In genomic region chr17:47323382-47324223, GRCh38 we compare ENCODE assay signal across 1 cellular context.
TF ChIP-seq lines count a peak whose summit lies in the region.

A gene with protein sequence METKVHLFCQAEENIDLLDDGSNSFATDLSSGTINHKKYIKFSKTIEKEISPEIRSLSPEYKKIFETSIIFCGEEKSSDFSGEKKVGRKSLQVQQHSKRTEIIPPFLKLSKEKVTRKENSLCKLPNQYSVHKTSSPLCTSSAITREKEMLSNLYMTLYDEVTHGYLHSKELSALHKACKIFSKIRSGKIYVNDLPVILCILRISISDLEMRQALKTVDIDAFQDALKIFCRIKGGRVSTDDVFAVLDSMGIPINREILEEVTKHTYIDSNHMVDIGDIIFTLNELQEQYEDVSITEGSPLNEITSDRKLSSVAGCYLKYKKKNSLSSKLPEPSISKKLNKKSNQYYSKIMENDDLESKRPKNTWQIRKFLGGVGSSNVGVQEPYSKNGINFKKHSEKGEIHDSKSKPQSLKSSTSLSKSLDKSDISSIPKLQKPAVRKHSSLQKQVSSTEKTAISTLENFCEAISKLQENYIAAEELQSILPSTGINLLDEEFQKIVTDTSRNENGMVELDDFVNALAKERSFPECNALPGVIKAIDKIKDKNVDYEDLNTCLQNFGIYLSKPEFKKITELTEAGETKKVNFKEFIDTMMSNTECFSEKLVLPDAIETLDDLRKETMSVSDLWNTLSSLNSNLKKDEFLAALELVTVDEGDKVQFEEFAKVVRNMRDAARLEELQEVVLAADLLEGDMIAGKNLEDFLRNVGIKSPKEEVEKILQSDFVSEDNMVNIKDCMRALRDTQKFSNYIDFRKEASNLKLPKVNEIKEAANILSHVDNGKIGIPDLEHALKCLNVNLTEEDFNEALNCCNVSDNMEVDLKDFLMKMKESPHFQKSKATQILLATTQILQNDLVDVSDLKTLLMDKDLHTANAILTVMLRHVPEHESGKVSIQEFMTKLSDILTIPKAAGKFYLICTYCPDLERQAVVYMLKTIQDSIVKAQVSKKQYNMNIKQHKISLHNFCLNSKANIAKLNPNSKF (plus strand): TSS chr17:47323955. CDS start chr17:47328354, 4,399 bp downstream.

TF ChIP-seq in K562, 482 proteins besides CTCF, POLR2A, EP300 and RAD21 (continued from another document and continues in another):
- TF ChIP-seq PKNOX1 (IDR thresholded peaks at IDR 0.05) (peak; percentile 29; the same call in 1 of the 2 replicates), PTBP1 (IDR thresholded peaks at IDR 0.05; ENCODE audit: low read depth, low read length) (no peak), NCOA6 (IDR thresholded peaks at IDR 0.05) (peak; percentile 34; the same call in 1 of the 2 replicates), ETV5 (CRISPR knock-in tag; IDR thresholded peaks at IDR 0.05; ENCODE audit: low read depth) (peak; percentile 51), ZSCAN32 (CRISPR knock-in tag; IDR thresholded peaks at IDR 0.05) (no peak), ZNF785 (CRISPR knock-in tag; IDR thresholded peaks at IDR 0.05) (no peak), CHCHD3 (CRISPR knock-in tag; IDR thresholded peaks at IDR 0.05) (no peak), PTTG1 (tag; IDR thresholded peaks at IDR 0.05; ENCODE audit: low read depth) (no peak), HNRNPH1 (optimal IDR thresholded peaks at IDR 0.05; ENCODE audit: low read depth, low read length) (no peak), ZBTB9 (CRISPR knock-in tag; IDR thresholded peaks at IDR 0.05) (0 out of 2 replicates have a peak, but pooled peaks have one; percentile 67), ZNF518B (CRISPR knock-in tag; IDR thresholded peaks at IDR 0.05) (no peak), GTF3C2 (IDR thresholded peaks at IDR 0.05; ENCODE audit: borderline replicate concordance, extremely low read depth, insufficient read length) (no peak), FOXK1 (CRISPR knock-in tag; IDR thresholded peaks at IDR 0.05; ENCODE audit: borderline replicate concordance) (peak; percentile 30; the same call in 1 of the 2 replicates), SETDB1 (IDR thresholded peaks at IDR 0.05; ENCODE audit: low read length) (no peak), HIVEP1 (CRISPR knock-in tag; IDR thresholded peaks at IDR 0.05) (0 out of 2 replicates have a peak, but pooled peaks have one; percentile 50), RBFOX2 (IDR thresholded peaks at IDR 0.05; ENCODE audit: low read depth, low read length) (peak; percentile 94), TAF1 (IDR thresholded peaks at IDR 0.05; ENCODE audit: control insufficient read depth, extremely low read depth, insufficient read depth, low read length, severe bottlenecking) (peak; percentile 77), CREBBP (IDR thresholded peaks at IDR 0.05; ENCODE audit: low read depth, low read length) (no peak), JUNB (CRISPR knock-in tag; conservative IDR thresholded peaks at IDR 0.05) (no peak), GMEB1 (CRISPR knock-in tag; IDR thresholded peaks at IDR 0.05) (no peak; the same call in 1 of the 2 replicates), BACH1 (tag; IDR thresholded peaks at IDR 0.05) (no peak), TAF9B (IDR thresholded peaks at IDR 0.05; ENCODE audit: partially characterized antibody) (peak; percentile 35), NCOA1 (IDR thresholded peaks at IDR 0.05; ENCODE audit: low read depth) (peak; percentile 76; the same call in 1 of the 2 replicates), ADNP (tag; IDR thresholded peaks at IDR 0.05) (no peak), ELK1 (CRISPR knock-in tag; IDR thresholded peaks at IDR 0.05) (0 out of 2 replicates have a peak, but pooled peaks have one; percentile 68), CCNT2 (IDR thresholded peaks at IDR 0.05; ENCODE audit: borderline replicate concordance, extremely low read depth, insufficient read length, low read depth, low read length) (peak; percentile 87), SIN3B (IDR thresholded peaks at IDR 0.05; ENCODE audit: low read depth) (no peak), CAMTA2 (CRISPR knock-in tag; conservative IDR thresholded peaks at IDR 0.05) (no peak)
- TF ChIP-seq, protein P1, sequence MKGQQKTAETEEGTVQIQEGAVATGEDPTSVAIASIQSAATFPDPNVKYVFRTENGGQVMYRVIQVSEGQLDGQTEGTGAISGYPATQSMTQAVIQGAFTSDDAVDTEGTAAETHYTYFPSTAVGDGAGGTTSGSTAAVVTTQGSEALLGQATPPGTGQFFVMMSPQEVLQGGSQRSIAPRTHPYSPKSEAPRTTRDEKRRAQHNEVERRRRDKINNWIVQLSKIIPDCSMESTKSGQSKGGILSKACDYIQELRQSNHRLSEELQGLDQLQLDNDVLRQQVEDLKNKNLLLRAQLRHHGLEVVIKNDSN (CRISPR knock-in tag; IDR thresholded peaks at IDR 0.05) = peak; percentile 93
- TF ChIP-seq, protein P2, sequence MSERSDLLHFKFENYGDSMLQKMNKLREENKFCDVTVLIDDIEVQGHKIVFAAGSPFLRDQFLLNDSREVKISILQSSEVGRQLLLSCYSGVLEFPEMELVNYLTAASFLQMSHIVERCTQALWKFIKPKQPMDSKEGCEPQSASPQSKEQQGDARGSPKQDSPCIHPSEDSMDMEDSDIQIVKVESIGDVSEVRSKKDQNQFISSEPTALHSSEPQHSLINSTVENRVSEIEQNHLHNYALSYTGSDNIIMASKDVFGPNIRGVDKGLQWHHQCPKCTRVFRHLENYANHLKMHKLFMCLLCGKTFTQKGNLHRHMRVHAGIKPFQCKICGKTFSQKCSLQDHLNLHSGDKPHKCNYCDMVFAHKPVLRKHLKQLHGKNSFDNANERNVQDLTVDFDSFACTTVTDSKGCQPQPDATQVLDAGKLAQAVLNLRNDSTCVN (CRISPR knock-in tag; IDR thresholded peaks at IDR 0.05) = peak; percentile 88
- TF ChIP-seq, protein P3, sequence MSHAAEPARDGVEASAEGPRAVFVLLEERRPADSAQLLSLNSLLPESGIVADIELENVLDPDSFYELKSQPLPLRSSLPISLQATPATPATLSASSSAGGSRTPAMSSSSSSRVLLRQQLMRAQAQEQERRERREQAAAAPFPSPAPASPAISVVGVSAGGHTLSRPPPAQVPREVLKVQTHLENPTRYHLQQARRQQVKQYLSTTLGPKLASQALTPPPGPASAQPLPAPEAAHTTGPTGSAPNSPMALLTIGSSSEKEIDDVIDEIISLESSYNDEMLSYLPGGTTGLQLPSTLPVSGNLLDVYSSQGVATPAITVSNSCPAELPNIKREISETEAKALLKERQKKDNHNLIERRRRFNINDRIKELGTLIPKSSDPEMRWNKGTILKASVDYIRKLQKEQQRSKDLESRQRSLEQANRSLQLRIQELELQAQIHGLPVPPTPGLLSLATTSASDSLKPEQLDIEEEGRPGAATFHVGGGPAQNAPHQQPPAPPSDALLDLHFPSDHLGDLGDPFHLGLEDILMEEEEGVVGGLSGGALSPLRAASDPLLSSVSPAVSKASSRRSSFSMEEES (CRISPR knock-in tag; IDR thresholded peaks at IDR 0.05) = peak; percentile 79
- TF ChIP-seq, protein P4, sequence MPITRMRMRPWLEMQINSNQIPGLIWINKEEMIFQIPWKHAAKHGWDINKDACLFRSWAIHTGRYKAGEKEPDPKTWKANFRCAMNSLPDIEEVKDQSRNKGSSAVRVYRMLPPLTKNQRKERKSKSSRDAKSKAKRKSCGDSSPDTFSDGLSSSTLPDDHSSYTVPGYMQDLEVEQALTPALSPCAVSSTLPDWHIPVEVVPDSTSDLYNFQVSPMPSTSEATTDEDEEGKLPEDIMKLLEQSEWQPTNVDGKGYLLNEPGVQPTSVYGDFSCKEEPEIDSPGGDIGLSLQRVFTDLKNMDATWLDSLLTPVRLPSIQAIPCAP (CRISPR knock-in tag; IDR thresholded peaks at IDR 0.05; ENCODE audit: borderline replicate concordance) = no peak
- TF ChIP-seq, protein P5, sequence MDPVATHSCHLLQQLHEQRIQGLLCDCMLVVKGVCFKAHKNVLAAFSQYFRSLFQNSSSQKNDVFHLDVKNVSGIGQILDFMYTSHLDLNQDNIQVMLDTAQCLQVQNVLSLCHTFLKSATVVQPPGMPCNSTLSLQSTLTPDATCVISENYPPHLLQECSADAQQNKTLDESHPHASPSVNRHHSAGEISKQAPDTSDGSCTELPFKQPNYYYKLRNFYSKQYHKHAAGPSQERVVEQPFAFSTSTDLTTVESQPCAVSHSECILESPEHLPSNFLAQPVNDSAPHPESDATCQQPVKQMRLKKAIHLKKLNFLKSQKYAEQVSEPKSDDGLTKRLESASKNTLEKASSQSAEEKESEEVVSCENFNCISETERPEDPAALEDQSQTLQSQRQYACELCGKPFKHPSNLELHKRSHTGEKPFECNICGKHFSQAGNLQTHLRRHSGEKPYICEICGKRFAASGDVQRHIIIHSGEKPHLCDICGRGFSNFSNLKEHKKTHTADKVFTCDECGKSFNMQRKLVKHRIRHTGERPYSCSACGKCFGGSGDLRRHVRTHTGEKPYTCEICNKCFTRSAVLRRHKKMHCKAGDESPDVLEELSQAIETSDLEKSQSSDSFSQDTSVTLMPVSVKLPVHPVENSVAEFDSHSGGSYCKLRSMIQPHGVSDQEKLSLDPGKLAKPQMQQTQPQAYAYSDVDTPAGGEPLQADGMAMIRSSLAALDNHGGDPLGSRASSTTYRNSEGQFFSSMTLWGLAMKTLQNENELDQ (CRISPR knock-in tag; IDR thresholded peaks at IDR 0.05; ENCODE audit: borderline replicate concordance) = peak; percentile 21; the same call in 1 of the 2 replicates
